Comparison of ENCODE assay signal across 8 cellular contexts in the genomic region with DNA sequence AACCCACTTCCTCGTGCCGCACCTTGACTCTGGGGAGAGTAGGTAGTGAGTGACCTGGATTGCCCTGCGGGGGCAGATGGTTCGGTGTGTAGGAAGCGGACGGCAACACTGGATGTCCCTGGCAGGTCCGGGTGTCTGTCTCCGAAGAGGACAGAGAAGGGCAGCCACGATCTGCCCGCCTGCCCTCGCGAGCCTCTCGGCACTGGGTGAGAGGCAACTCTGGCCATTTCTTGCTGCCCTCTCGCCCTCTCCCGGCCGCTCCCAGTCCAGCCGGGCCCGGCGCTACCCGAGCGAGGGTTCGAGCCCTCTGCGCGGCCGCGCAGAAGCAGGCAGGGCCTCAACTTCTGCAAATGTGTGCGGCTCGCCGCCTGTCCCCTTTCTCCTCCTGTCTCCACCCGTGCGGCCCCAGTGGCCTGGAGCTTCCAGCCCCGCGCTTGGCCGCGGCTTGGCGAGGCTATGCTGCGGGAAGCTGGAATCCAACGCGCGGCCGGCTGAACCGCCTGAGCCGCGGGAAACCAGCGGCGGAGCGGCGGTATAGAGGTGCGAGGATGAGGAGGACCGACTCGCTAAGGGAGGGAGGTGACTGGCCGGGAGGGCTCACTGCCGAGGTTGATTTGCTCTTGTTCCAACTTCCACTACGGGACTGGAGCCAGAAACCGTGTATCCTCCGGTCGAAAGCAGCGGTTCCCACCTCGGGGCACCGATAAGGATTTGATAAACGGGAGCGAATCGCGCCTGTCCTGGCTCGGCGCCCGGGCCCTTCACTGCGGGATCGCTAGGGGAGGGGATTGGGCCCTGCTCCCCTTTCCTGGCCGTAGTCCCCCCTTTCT. TPM values are rescaled to one million over a fixed set of nuclear protein-coding genes. Genes with fewer than 3 reads are reported as not detected.
A peak's percentile ranks its signal among the peaks of the same experiment; 100 is the strongest.
DNase-seq lines count a peak whose midpoint lies in the region; TF ChIP-seq lines count a peak whose summit lies in the region.

No MANE protein-coding gene starts in this region.

- DNase-seq in AG04449 (ENCODE audit: low read depth, low spot score), result no peak
- DNase-seq in GM20000 (ENCODE audit: low spot score), result peak; percentile 74
- peak; percentile 27 for DNase-seq in cerebellum (ENCODE audit: low spot score)
- peak; percentile 60 for DNase-seq in kidney tubule cell (ENCODE audit: low spot score)
- peak; percentile 10 to 16 for DNase-seq in stimulated activated CD4-positive, alpha-beta T cell treated with anti-CD3 and anti-CD28 coated beads, Interleukin-4, amount 100 ng/mL, for 48 hours (ENCODE audit: low read depth in 2 of 2)
- DNase-seq in NCI-H187 (lab: John Stamatoyannopoulos, UW), result no peak
- no peak for DNase-seq in NCI-H1930 (lab: John Stamatoyannopoulos, UW)

- H3K4me3 ChIP-seq in AG04449 (ENCODE audit: low read depth, low read length), result peak overlapping the region; percentile 83

- H3K9me3 Mint-ChIP-seq in T-helper 1 cell treated with Interleukin-12 subunit alpha and Interleukin-12 subunit beta and Interleukin-4 antibody, amounts not matched to agents 30 μg/mL and 1 μg/mL, for 36 hours, result no peaks in the 10 kb centered on the region

- peaks cover 91% of the 10 kb centered on the region for H3K27me3 Mint-ChIP-seq in T-helper 1 cell treated with Interleukin-12 subunit alpha and Interleukin-12 subunit beta and Interleukin-4 antibody, amounts not matched to agents 30 μg/mL and 1 μg/mL, for 36 hours (ENCODE audit: low read depth)

- peaks cover 38% of the 10 kb centered on the region for H3K4me1 Mint-ChIP-seq in T-helper 1 cell treated with Interleukin-12 subunit alpha and Interleukin-12 subunit beta and Interleukin-4 antibody, amounts not matched to agents 30 μg/mL and 1 μg/mL, for 36 hours (ENCODE audit: low read depth)

- POLR2A ChIA-PET in AG04449 (lab: Yijun Ruan, JAX), result interaction anchor here (0.7 to 2.5 kb wide), 8 partner anchors 11 to 236 kb away, joined by 3 to 17 read pairs (median 4); no protein-coding TSS in a partner anchor

- TF ChIP-seq CTCF in AG04449 (IDR thresholded peaks at IDR 0.05; ENCODE audit: insufficient read depth, low read length, missing control alignments) (peak; percentile 54), GM20000 (IDR thresholded peaks at IDR 0.05; ENCODE audit: extremely low read depth, missing control alignments) (peak; percentile 26)

- peak overlapping the region; percentile 93 for H3K4me3 Mint-ChIP-seq in T-helper 1 cell treated with Interleukin-12 subunit alpha and Interleukin-12 subunit beta and Interleukin-4 antibody, amounts not matched to agents 30 μg/mL and 1 μg/mL, for 36 hours

- CTCF ChIA-PET in AG04449 (lab: Yijun Ruan, JAX), result interaction anchor here (0.7 to 4.0 kb wide), 11 partner anchors 10 to 313 kb away, joined by 3 to 27 read pairs (median 4); no protein-coding TSS in a partner anchor

- H3K36me3 Mint-ChIP-seq in T-helper 1 cell treated with Interleukin-12 subunit alpha and Interleukin-12 subunit beta and Interleukin-4 antibody, amounts not matched to agents 30 μg/mL and 1 μg/mL, for 36 hours (ENCODE audit: low read depth), result peaks cover 1% of the 10 kb centered on the region

- H3K27ac Mint-ChIP-seq in T-helper 1 cell treated with Interleukin-12 subunit alpha and Interleukin-12 subunit beta and Interleukin-4 antibody, amounts not matched to agents 30 μg/mL and 1 μg/mL, for 36 hours, result peak overlapping the region; percentile 39

RNA-seq across cellular contexts. Expression of gene EPAS1, which starts 1.5 kb away (rescaled TPM):
- total RNA-seq in cerebellum, result 13.0 TPM

Comparison
In these comparisons a context has a peak if more than half of its experiments do, and no peak if none do; other contexts are left out.
1. DNase-seq: peak in GM20000 (single experiment), cerebellum (single experiment), kidney tubule cell (single experiment) and stimulated activated CD4-positive, alpha-beta T cell treated with anti-CD3 and anti-CD28 coated beads, Interleukin-4, amount 100 ng/mL, for 48 hours (2 of 2); none in AG04449 (single experiment), NCI-H187 (0 of 2) and NCI-H1930 (0 of 2).